In the genomic region with DNA sequence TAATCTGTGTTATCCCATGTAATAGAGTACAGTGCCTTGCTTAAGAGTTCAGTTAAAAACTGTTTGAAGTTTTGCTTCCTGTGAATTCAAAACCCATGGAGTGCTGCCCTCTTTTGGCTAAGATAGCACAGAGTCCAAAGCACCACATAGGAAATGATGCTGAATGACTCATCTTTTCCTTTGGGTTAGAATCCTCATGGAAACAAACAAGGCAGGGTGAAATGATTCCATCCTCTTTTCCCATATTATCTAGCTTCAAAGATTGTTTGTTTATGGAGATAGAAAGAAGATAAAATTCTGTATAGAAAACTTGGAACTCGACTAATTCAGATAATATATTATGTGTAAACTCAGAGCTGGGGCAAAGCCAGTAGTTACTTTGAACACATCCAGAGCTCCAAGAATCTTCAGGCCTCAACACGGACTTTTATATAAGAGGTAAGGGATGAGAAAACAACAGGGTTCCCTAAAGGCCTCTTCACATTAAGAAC, we compare ENCODE assay signal across 8 cellular contexts.
DNase-seq lines count a peak whose midpoint lies in the region; ATAC-seq lines count a peak whose summit lies in the region.

No MANE protein-coding gene starts in this region.

- ATAC-seq in GM18909 (IDR thresholded peaks at IDR 0.05; ENCODE audit: poor library complexity, unreplicated experiment), result peak; percentile 55
- ATAC-seq in HG03442 (IDR thresholded peaks at IDR 0.05; ENCODE audit: unreplicated experiment), result peak; percentile 46
- no peak for ATAC-seq in activated naive CD8-positive, alpha-beta T cell treated with anti-CD3 and anti-CD28 coated beads, Interleukin-2, amount 50 U/mL, for 24 hours
- peak; percentile 95 for ATAC-seq in Right ventricle myocardium superior (ENCODE audit: poor library complexity)
- no peak for ATAC-seq in GM18498 (IDR thresholded peaks at IDR 0.05; ENCODE audit: unreplicated experiment)

- no peak overlapping the region for H3K27ac Mint-ChIP-seq in activated naive CD8-positive, alpha-beta T cell treated with anti-CD3 and anti-CD28 coated beads, Interleukin-2, amount 50 U/mL, for 24 hours

- intact Hi-C loops in Right ventricle myocardium superior (cut with DNase I), result loop anchor here (5.0 to 10.0 kb wide), 2 partner anchors 252 to 629 kb away; a partner anchor contains a TSS

- DNase-seq in COR-L47 (lab: John Stamatoyannopoulos, UW) (peak; percentile 67), NCI-H748 treated with DMSO at 0.1 percent for 48 hours (lab: John Stamatoyannopoulos, UW) (peak; percentile 52), Right ventricle myocardium superior (no peak), pons (ENCODE audit: low spot score) (peak; percentile 82)
- DNase-seq in activated naive CD8-positive, alpha-beta T cell treated with anti-CD3 and anti-CD28 coated beads, Interleukin-2, amount 50 U/mL, for 24 hours, result peak; percentile 11

- H3K4me1 Mint-ChIP-seq in activated naive CD8-positive, alpha-beta T cell treated with anti-CD3 and anti-CD28 coated beads, Interleukin-2, amount 50 U/mL, for 24 hours, result no peaks in the 10 kb centered on the region

- peaks cover 2% of the 10 kb centered on the region for H3K27me3 Mint-ChIP-seq in activated naive CD8-positive, alpha-beta T cell treated with anti-CD3 and anti-CD28 coated beads, Interleukin-2, amount 50 U/mL, for 24 hours

- no peak overlapping the region for H3K4me3 Mint-ChIP-seq in activated naive CD8-positive, alpha-beta T cell treated with anti-CD3 and anti-CD28 coated beads, Interleukin-2, amount 50 U/mL, for 24 hours

- no peaks in the 10 kb centered on the region for H3K36me3 Mint-ChIP-seq in activated naive CD8-positive, alpha-beta T cell treated with anti-CD3 and anti-CD28 coated beads, Interleukin-2, amount 50 U/mL, for 24 hours (ENCODE audit: low read depth)

- H3K9me3 Mint-ChIP-seq in activated naive CD8-positive, alpha-beta T cell treated with anti-CD3 and anti-CD28 coated beads, Interleukin-2, amount 50 U/mL, for 24 hours, result no peaks in the 10 kb centered on the region

Comparison
In these comparisons a context has a peak if more than half of its experiments do, and no peak if none do; other contexts are left out.
1. ATAC-seq: peak in GM18909 (single experiment), HG03442 (single experiment) and Right ventricle myocardium superior (single experiment); none in activated naive CD8-positive, alpha-beta T cell treated with anti-CD3 and anti-CD28 coated beads, Interleukin-2, amount 50 U/mL, for 24 hours (single experiment) and GM18498 (single experiment).